Comparison of ENCODE assay signal across 8 cellular contexts in the genomic region with DNA sequence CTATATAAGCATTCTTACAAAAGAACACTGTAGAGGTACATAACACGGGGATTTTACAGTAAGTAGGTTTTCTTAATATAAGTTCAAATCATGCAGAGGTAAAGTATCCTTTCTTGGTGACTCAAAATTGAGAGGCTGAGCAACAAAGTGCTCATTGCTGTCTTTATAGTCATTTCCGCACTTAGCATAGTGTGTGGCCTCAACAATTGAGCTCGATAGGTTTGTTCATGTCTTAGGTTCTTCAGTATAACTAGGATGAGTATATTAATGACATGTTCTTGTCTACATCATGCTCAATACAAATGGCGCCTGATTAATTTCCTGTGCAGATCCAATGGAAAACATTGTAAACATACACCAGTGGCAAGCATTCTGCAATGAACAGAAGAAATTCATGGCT. TPM values are rescaled to one million over a fixed set of nuclear protein-coding genes. Genes with fewer than 3 reads are reported as not detected.
DNase-seq lines count a peak whose midpoint lies in the region; ATAC-seq and TF ChIP-seq lines count a peak whose summit lies in the region.

No MANE protein-coding gene starts in this region.

- peaks cover 26% of the 10 kb centered on the region for H3K4me1 Mint-ChIP-seq in stimulated activated effector memory CD8-positive, alpha-beta T cell treated with anti-CD3 and anti-CD28 coated beads, Interleukin-12 subunit alpha, Interleukin-12 subunit beta, amount 100 ng/mL, for 72 hours

- H3K27me3 ChIP-seq in right atrium auricular region (no peaks in the 10 kb centered on the region), right cardiac atrium (ENCODE audit: control insufficient read depth, insufficient read depth) (no peaks in the 10 kb centered on the region)

- 64% methylated on average over 4 of the region's 4 CpGs for WGBS in right cardiac atrium

- H3K27ac Mint-ChIP-seq in stimulated activated effector memory CD8-positive, alpha-beta T cell treated with anti-CD3 and anti-CD28 coated beads, Interleukin-12 subunit alpha, Interleukin-12 subunit beta, amount 100 ng/mL, for 72 hours = peak overlapping the region; percentile 91

- H3K9me3 Mint-ChIP-seq in stimulated activated effector memory CD8-positive, alpha-beta T cell treated with anti-CD3 and anti-CD28 coated beads, Interleukin-12 subunit alpha, Interleukin-12 subunit beta, amount 100 ng/mL, for 72 hours = no peaks in the 10 kb centered on the region

- H3K4me1 ChIP-seq in right atrium auricular region (peaks cover 0 to 23% of the 10 kb centered on the region in 2 donors), right cardiac atrium (ENCODE audit: control insufficient read depth, insufficient read depth, low read length) (no peaks in the 10 kb centered on the region)

- DNase-seq in right atrium auricular region (ENCODE audit: low spot score) = no peak
- no peak for DNase-seq in Right ventricle myocardium superior
- DNase-seq in right cardiac atrium = no peak
- DNase-seq in stimulated activated effector memory CD8-positive, alpha-beta T cell treated with anti-CD3 and anti-CD28 coated beads, Interleukin-12 subunit alpha, Interleukin-12 subunit beta, amount 100 ng/mL, for 72 hours (ENCODE audit: low spot score in 2 of 2) = no peak
- no peak for DNase-seq in nucleus accumbens (lab: John Stamatoyannopoulos, UW)
- no peak for DNase-seq in HuH-7.5 (ENCODE audit: low spot score)

- peak overlapping the region; percentile 76 for H3K4me3 Mint-ChIP-seq in stimulated activated effector memory CD8-positive, alpha-beta T cell treated with anti-CD3 and anti-CD28 coated beads, Interleukin-12 subunit alpha, Interleukin-12 subunit beta, amount 100 ng/mL, for 72 hours

- TF ChIP-seq CTCF in right atrium auricular region (IDR thresholded peaks at IDR 0.05) (no peak), WI38 (IDR thresholded peaks at IDR 0.05; ENCODE audit: low read depth, low read length) (no peak)

- ATAC-seq in Right ventricle myocardium superior (ENCODE audit: poor library complexity) (no peak), right cardiac atrium (no peak), HG02759 (IDR thresholded peaks at IDR 0.05; ENCODE audit: unreplicated experiment) (no peak)
- ATAC-seq in stimulated activated effector memory CD8-positive, alpha-beta T cell treated with anti-CD3 and anti-CD28 coated beads, Interleukin-12 subunit alpha, Interleukin-12 subunit beta, amount 100 ng/mL, for 72 hours = peak; percentile 60

- H3K4me3 ChIP-seq in right atrium auricular region = peak overlapping the region; percentile 63 to 98
- H3K4me3 ChIP-seq in WI38 (ENCODE audit: low read depth, low read length) = peak overlapping the region; percentile 81
- peak overlapping the region; percentile 56 for H3K4me3 ChIP-seq in right cardiac atrium (ENCODE audit: low read length)

- intact Hi-C loops in Right ventricle myocardium superior (cut with DNase I) = loop anchor here (2.0 to 10.0 kb wide), 3 partner anchors 133 to 219 kb away; a partner anchor contains a TSS
- intact Hi-C loops in right cardiac atrium (cut with DNase I) = loop anchor here in 2 of 4 donors (10.0 kb wide), 2 partner anchors 149 to 219 kb away; a partner anchor contains a TSS

- peak overlapping the region in 1 of 2 donors; percentile 92 for H3K27ac ChIP-seq in right atrium auricular region
- H3K27ac ChIP-seq in right cardiac atrium (ENCODE audit: low read length) = no peak overlapping the region

- H3K9me3 ChIP-seq in right atrium auricular region = no peaks in the 10 kb centered on the region
- H3K9me3 ChIP-seq in right cardiac atrium (ENCODE audit: control insufficient read depth, low read length) = no peaks in the 10 kb centered on the region

- no peaks in the 10 kb centered on the region for H3K36me3 ChIP-seq in right atrium auricular region

- H3K36me3 Mint-ChIP-seq in stimulated activated effector memory CD8-positive, alpha-beta T cell treated with anti-CD3 and anti-CD28 coated beads, Interleukin-12 subunit alpha, Interleukin-12 subunit beta, amount 100 ng/mL, for 72 hours = peaks cover 7% of the 10 kb centered on the region

RNA-seq across cellular contexts. Expression of a gene that starts 1.4 kb away (rescaled TPM):
- total RNA-seq in right atrium auricular region = 1 to 10 TPM; 2.3 to 3.8 TPM
- total RNA-seq in Right ventricle myocardium superior = 4.0 TPM
- total RNA-seq in right cardiac atrium = 1 to 10 TPM; 4.9 to 7.9 (median 6.4) TPM
- 2.6 TPM for polyA plus RNA-seq in right cardiac atrium
